15 cellular contexts compared by ENCODE assay signal in the genomic region with DNA sequence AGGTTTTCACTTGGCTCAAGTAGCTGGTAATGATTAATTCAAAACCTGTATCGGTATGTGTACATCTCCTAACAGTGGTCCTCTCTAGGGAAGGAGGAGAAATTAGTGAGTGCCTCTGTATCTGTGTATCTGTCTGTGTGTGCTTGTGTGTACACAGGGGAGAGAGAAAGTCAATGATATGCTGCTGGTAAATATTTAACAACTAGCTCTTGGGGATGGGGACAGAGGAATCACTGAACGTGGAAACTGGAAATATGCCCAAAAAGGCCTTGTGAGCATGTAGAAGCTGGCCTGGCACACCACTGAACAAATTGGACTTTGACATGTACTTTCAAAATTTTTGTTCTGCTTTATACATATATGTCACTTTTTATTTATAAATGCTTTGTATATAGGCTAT.
DNase-seq lines count a peak whose midpoint lies in the region; ATAC-seq and TF ChIP-seq lines count a peak whose summit lies in the region.
"Had no signal": no experiment of that assay in that cellular context is flagged by ENCODE, and none has a peak within 500 bp of the region (broad histone marks: within the 10 kb centered on the region; RNA-seq: fewer than 3 reads in every experiment).

No MANE protein-coding gene starts in this region.

- H3K27ac ChIP-seq in colonic mucosa, result no peak overlapping the region
- H3K27ac ChIP-seq: lower lobe of right lung had no signal

- DNase-seq in colonic mucosa (peak; percentile 28), D341Med (ENCODE audit: low spot score) (no peak), SW 1271 (lab: John Stamatoyannopoulos, UW) (no peak), GM10248 (ENCODE audit: extremely low spot score) (no peak)
- DNase-seq: activated CD8-positive, alpha-beta memory T cell treated with anti-CD3 and anti-CD28 coated beads, Interleukin-2, amount 50 U/mL, for 48 hours; BE2C; effector memory CD8-positive, alpha-beta T cell; lower lobe of right lung; NCI-H1436; stimulated activated CD4-positive, alpha-beta T cell treated with anti-CD3 and anti-CD28 coated beads, Interleukin-4, amount 100 ng/mL, for 1 hour; T1000 had no signal

- no peaks in the 10 kb centered on the region for H3K4me1 ChIP-seq in colonic mucosa
- H3K4me1 ChIP-seq: BE2C, lower lobe of right lung had no signal

- no peaks in the 10 kb centered on the region for H3K36me3 ChIP-seq in colonic mucosa
- H3K36me3 ChIP-seq: BE2C had no signal

- ATAC-seq in GM18502 (IDR thresholded peaks at IDR 0.05; ENCODE audit: poor library complexity, unreplicated experiment), result peak; percentile 14
- ATAC-seq in GM21529 (IDR thresholded peaks at IDR 0.05; ENCODE audit: unreplicated experiment), result peak; percentile 27
- ATAC-seq in HG03196 (IDR thresholded peaks at IDR 0.05; ENCODE audit: unreplicated experiment), result peak; percentile 41
- no peak for ATAC-seq in HG03439 (IDR thresholded peaks at IDR 0.05; ENCODE audit: unreplicated experiment)
- ATAC-seq: effector memory CD8-positive, alpha-beta T cell; lower lobe of right lung had no signal

- no peak overlapping the region for H3K4me3 ChIP-seq in colonic mucosa
- H3K4me3 ChIP-seq: lower lobe of right lung had no signal

- intact Hi-C loops in colonic mucosa (cut with DNase I), result no loop called here

- POLR2A ChIA-PET in GM10248 (lab: Yijun Ruan, JAX), result interaction anchor here (0.5 kb wide), 1 partner anchor 309 kb away, joined by 3 read pairs; no protein-coding TSS in a partner anchor

- no peaks in the 10 kb centered on the region for H3K9me3 ChIP-seq in colonic mucosa
- H3K9me3 ChIP-seq: BE2C, lower lobe of right lung had no signal

- H3K27me3 ChIP-seq in colonic mucosa, result no peaks in the 10 kb centered on the region
- H3K27me3 ChIP-seq: BE2C had no signal

- CTCF ChIA-PET in GM10248 (lab: Yijun Ruan, JAX), result interaction anchor here (2.2 to 7.1 kb wide), 6 partner anchors 10 to 34 kb away, joined by 5 to 50 read pairs (median 20); no protein-coding TSS in a partner anchor

- no peak for TF ChIP-seq CTCF in colonic mucosa (IDR thresholded peaks at IDR 0.05)
- TF ChIP-seq CTCF in GM10248 (IDR thresholded peaks at IDR 0.05; ENCODE audit: control extremely low read depth, extremely low read depth, low read depth, missing control alignments), result no peak

- H3K9ac ChIP-seq in colonic mucosa (ENCODE audit: low read depth in 2 of 2, low read length in 2 of 2), result no peak overlapping the region
